In the genomic region with DNA sequence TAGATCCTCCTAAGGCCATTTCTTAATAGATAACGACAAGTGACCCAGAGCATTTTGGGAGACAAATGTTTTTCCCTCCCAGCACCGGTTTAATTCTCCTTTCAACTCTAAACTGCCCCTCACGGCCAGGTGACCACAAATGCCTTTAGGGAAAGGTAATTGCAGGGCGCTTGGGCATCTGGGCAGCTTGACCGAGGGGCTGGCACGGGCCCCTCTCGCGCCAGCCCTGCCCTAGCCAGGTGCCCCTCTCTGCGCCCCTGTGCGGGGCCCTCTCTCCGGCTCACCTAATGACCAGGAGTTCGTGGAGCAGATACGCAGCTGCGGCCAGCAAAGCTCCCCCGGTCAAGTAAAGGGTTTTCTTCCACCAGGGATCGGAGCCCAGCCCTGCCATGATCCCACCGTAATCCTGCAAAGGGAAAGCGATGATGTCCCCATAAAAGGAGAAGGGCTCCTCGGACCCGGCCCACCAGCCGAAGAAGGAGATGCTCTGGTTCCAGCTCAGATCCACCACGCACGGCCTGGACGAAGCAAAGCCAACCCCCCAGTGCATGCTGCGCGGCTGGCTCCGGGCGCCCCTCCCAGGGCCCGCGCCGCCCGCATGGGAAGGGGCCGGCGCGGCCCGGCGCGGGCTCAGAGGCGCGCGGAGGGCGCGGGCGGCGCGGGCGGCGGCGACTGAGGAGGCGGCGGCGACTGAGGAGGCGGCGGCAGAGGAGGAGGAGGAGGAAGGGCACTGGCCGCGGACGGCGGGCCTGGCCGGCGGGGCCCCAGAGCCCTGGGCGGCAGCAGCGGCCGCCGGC, we compare ENCODE assay signal across 9 cellular contexts. TPM values are rescaled to one million over a fixed set of nuclear protein-coding genes. Genes with fewer than 3 reads are reported as not detected.
DNase-seq lines count a peak whose midpoint lies in the region; ATAC-seq and TF ChIP-seq lines count a peak whose summit lies in the region.
"Had no signal": no experiment of that assay in that cellular context is flagged by ENCODE, and none has a peak within 500 bp of the region (broad histone marks: within the 10 kb centered on the region; RNA-seq: fewer than 3 reads in every experiment).

No MANE protein-coding gene starts in this region.

- no peak for DNase-seq in activated CD8-positive, alpha-beta memory T cell treated with anti-CD3 and anti-CD28 coated beads, Interleukin-2, amount 10 ng/mL, durations not matched to agents 7 days and 5 days
- DNase-seq in activated CD8-positive, alpha-beta memory T cell treated with anti-CD3 and anti-CD28 coated beads, Interleukin-2, amount 50 U/mL, for 48 hours: no peak
- DNase-seq in astrocyte of the hippocampus (ENCODE audit: low read depth, low spot score) (peak; percentile 69), kidney epithelial cell (ENCODE audit: low read depth) (no peak), mucosa of gallbladder (ENCODE audit: low spot score) (no peak), NCI-H2107 (lab: John Stamatoyannopoulos, UW) (no peak)

- H3K9me3 Mint-ChIP-seq in activated CD8-positive, alpha-beta memory T cell treated with anti-CD3 and anti-CD28 coated beads, Interleukin-2, amount 10 ng/mL, durations not matched to agents 7 days and 5 days (ENCODE audit: low read depth): no peaks in the 10 kb centered on the region
- H3K9me3 Mint-ChIP-seq: activated naive CD4-positive, alpha-beta T cell treated with anti-CD3 and anti-CD28 coated beads, Interleukin-2, amount 50 U/mL, for 72 hours had no signal

- H3K4me3 ChIP-seq in kidney epithelial cell (ENCODE audit: low read depth, low read length) (peak overlapping the region; percentile 62), thymus (ENCODE audit: low read length) (peak overlapping the region; percentile 40)

- no peaks in the 10 kb centered on the region for H3K4me1 ChIP-seq in thymus (ENCODE audit: control insufficient read depth, insufficient read depth, low read length)

- no peak for TF ChIP-seq CTCF in kidney epithelial cell (IDR thresholded peaks at IDR 0.05; ENCODE audit: insufficient read depth, low read length, poor library complexity, severe bottlenecking)

- H3K27me3 Mint-ChIP-seq in activated CD8-positive, alpha-beta memory T cell treated with anti-CD3 and anti-CD28 coated beads, Interleukin-2, amount 10 ng/mL, durations not matched to agents 7 days and 5 days: peaks cover 80% of the 10 kb centered on the region

- no peaks in the 10 kb centered on the region for H3K9me3 ChIP-seq in thymus (ENCODE audit: control insufficient read depth)

- WGBS in thymus: 8% methylated on average over 64 of the region's 64 CpGs

- peaks cover 9% of the 10 kb centered on the region for H3K4me1 Mint-ChIP-seq in activated CD8-positive, alpha-beta memory T cell treated with anti-CD3 and anti-CD28 coated beads, Interleukin-2, amount 10 ng/mL, durations not matched to agents 7 days and 5 days

- no peak overlapping the region for H3K27ac Mint-ChIP-seq in activated CD8-positive, alpha-beta memory T cell treated with anti-CD3 and anti-CD28 coated beads, Interleukin-2, amount 10 ng/mL, durations not matched to agents 7 days and 5 days
- H3K27ac Mint-ChIP-seq: activated naive CD4-positive, alpha-beta T cell treated with anti-CD3 and anti-CD28 coated beads, Interleukin-2, amount 50 U/mL, for 72 hours had no signal

- H3K27ac ChIP-seq in thymus (ENCODE audit: low read depth): peak overlapping the region; percentile 42

- CTCF ChIA-PET in activated CD8-positive, alpha-beta memory T cell treated with anti-CD3 and anti-CD28 coated beads, Interleukin-2, amount 10 ng/mL, durations not matched to agents 7 days and 5 days (lab: Charles Lee): no interaction called here

- H3K36me3 ChIP-seq in kidney epithelial cell (ENCODE audit: control insufficient read depth, insufficient read depth, low read length) (no peaks in the 10 kb centered on the region), thymus (ENCODE audit: control insufficient read depth, insufficient read depth) (no peaks in the 10 kb centered on the region)

- ATAC-seq in activated CD8-positive, alpha-beta memory T cell treated with anti-CD3 and anti-CD28 coated beads, Interleukin-2, amount 10 ng/mL, durations not matched to agents 7 days and 5 days: peak; percentile 44
- ATAC-seq in HG03460 (IDR thresholded peaks at IDR 0.05; ENCODE audit: unreplicated experiment): peak; percentile 27

- no peaks in the 10 kb centered on the region for H3K27me3 ChIP-seq in kidney epithelial cell (ENCODE audit: control insufficient read depth, insufficient read depth, low read length)
- peaks cover 38% of the 10 kb centered on the region for H3K27me3 ChIP-seq in thymus (ENCODE audit: control insufficient read depth, insufficient read depth)

- no peaks in the 10 kb centered on the region for H3K36me3 Mint-ChIP-seq in activated CD8-positive, alpha-beta memory T cell treated with anti-CD3 and anti-CD28 coated beads, Interleukin-2, amount 10 ng/mL, durations not matched to agents 7 days and 5 days
- H3K36me3 Mint-ChIP-seq: activated naive CD4-positive, alpha-beta T cell treated with anti-CD3 and anti-CD28 coated beads, Interleukin-2, amount 50 U/mL, for 72 hours had no signal

- peak overlapping the region; percentile 38 for H3K4me3 Mint-ChIP-seq in activated CD8-positive, alpha-beta memory T cell treated with anti-CD3 and anti-CD28 coated beads, Interleukin-2, amount 10 ng/mL, durations not matched to agents 7 days and 5 days

RNA-seq across cellular contexts. Expression of gene FAXC, which starts 0.5 kb away (rescaled TPM):
- total RNA-seq in activated CD8-positive, alpha-beta memory T cell treated with anti-CD3 and anti-CD28 coated beads, Interleukin-2, amount 10 ng/mL, durations not matched to agents 7 days and 5 days: under 1 TPM in 1 of 2 experiments, not detected in 1; 0.30 TPM
- total RNA-seq in kidney epithelial cell (7.5 and 10.1 TPM in 2 replicates), mucosa of gallbladder (7.3 TPM)
- polyA plus RNA-seq in thymus: 11.7 TPM
- total RNA-seq: activated naive CD4-positive, alpha-beta T cell treated with anti-CD3 and anti-CD28 coated beads, Interleukin-2, amount 50 U/mL, for 72 hours had no signal

RNA-seq across cellular contexts. Expression of gene COQ3, which starts 45.0 kb away (rescaled TPM):
- 10 to 100 TPM; 10.6 to 12.2 TPM for total RNA-seq in activated CD8-positive, alpha-beta memory T cell treated with anti-CD3 and anti-CD28 coated beads, Interleukin-2, amount 10 ng/mL, durations not matched to agents 7 days and 5 days
- total RNA-seq in kidney epithelial cell: 3.3 and 5.0 TPM in 2 replicates
- polyA plus RNA-seq in thymus: 16.9 TPM
- total RNA-seq in mucosa of gallbladder: 4.3 TPM
